ENCODE assay signal across 23 cellular contexts in genomic region chr4:25361253-25361652, GRCh38.
"Had no signal": no experiment of that assay in that cellular context is flagged by ENCODE, and none has a peak within 500 bp of the region (broad histone marks: within the 10 kb centered on the region; RNA-seq: fewer than 3 reads in every experiment).

No MANE protein-coding gene starts in this region.

- DNase-seq: activated CD4-positive, alpha-beta T cell treated with anti-CD3 and anti-CD28 coated beads for 4 hours; activated CD8-positive, alpha-beta memory T cell treated with anti-CD3 and anti-CD28 coated beads, Interleukin-2, amount 50 U/mL, for 4 hours; activated CD8-positive, alpha-beta T cell treated with anti-CD3 and anti-CD28 coated beads for 36 hours; activated gamma-delta T cell treated with Interleukin-2 at 50 U/mL for 16 hours; activated naive CD4-positive, alpha-beta T cell treated with anti-CD3 and anti-CD28 coated beads, Interleukin-2, amount 10 ng/mL, durations not matched to agents 7 days and 5 days; activated naive CD8-positive, alpha-beta T cell treated with anti-CD3 and anti-CD28 coated beads for 36 hours; activated T-cell treated with anti-CD3 and anti-CD28 coated beads, Interleukin-2, amount 50 U/mL, for 72 hours; anterior cingulate cortex; cerebellar nuclear complex; MG63; MV-4-11; NCI-H1105; NCI-H1436; NCI-H1694 treated with DMSO at 0.1 percent for 48 hours; NCI-H2029 treated with DMSO at 0.1 percent for 48 hours; NCI-H446; NCI-H524; NCI-H748 treated with DMSO at 0.1 percent for 48 hours; PC-3; SHP77 treated with DMSO at 0.1 percent for 48 hours had no signal

- H3K4me3 Mint-ChIP-seq: activated CD8-positive, alpha-beta T cell treated with anti-CD3 and anti-CD28 coated beads for 36 hours; activated naive CD4-positive, alpha-beta T cell treated with anti-CD3 and anti-CD28 coated beads, Interleukin-2, amount 10 ng/mL, durations not matched to agents 7 days and 5 days; activated naive CD8-positive, alpha-beta T cell treated with anti-CD3 and anti-CD28 coated beads for 36 hours; activated T-cell treated with anti-CD3 and anti-CD28 coated beads, Interleukin-2, amount 50 U/mL, for 72 hours; T-helper 1 cell treated with Interleukin-12 subunit alpha and Interleukin-12 subunit beta and Interleukin-4 antibody, amounts not matched to agents 30 μg/mL and 1 μg/mL, for 36 hours had no signal

- H3K4me3 ChIP-seq: MG63 had no signal

- H3K27me3 Mint-ChIP-seq: activated CD8-positive, alpha-beta T cell treated with anti-CD3 and anti-CD28 coated beads for 36 hours; activated naive CD4-positive, alpha-beta T cell treated with anti-CD3 and anti-CD28 coated beads, Interleukin-2, amount 10 ng/mL, durations not matched to agents 7 days and 5 days; activated naive CD8-positive, alpha-beta T cell treated with anti-CD3 and anti-CD28 coated beads for 36 hours had no signal

- H3K27ac Mint-ChIP-seq: activated CD8-positive, alpha-beta T cell treated with anti-CD3 and anti-CD28 coated beads for 36 hours; activated naive CD4-positive, alpha-beta T cell treated with anti-CD3 and anti-CD28 coated beads, Interleukin-2, amount 10 ng/mL, durations not matched to agents 7 days and 5 days; activated naive CD8-positive, alpha-beta T cell treated with anti-CD3 and anti-CD28 coated beads for 36 hours; activated T-cell treated with anti-CD3 and anti-CD28 coated beads, Interleukin-2, amount 50 U/mL, for 72 hours; activated T-helper 2 cell treated with anti-CD3 and anti-CD28 coated beads, Interferon-gamma antibody, Interleukin-2, Interleukin-4, amounts not matched to agents 10 μg/mL and 5 μg/mL and 100 μg/mL, durations not matched to agents 14 hours and 24 hours and 36 hours; T-helper 1 cell treated with Interleukin-12 subunit alpha and Interleukin-12 subunit beta and Interleukin-4 antibody, amounts not matched to agents 30 μg/mL and 1 μg/mL, for 36 hours had no signal

- H3K9me3 Mint-ChIP-seq: activated CD8-positive, alpha-beta T cell treated with anti-CD3 and anti-CD28 coated beads for 36 hours; activated naive CD4-positive, alpha-beta T cell treated with anti-CD3 and anti-CD28 coated beads, Interleukin-2, amount 10 ng/mL, durations not matched to agents 7 days and 5 days; activated naive CD8-positive, alpha-beta T cell treated with anti-CD3 and anti-CD28 coated beads for 36 hours; activated T-cell treated with anti-CD3 and anti-CD28 coated beads, Interleukin-2, amount 50 U/mL, for 72 hours; activated T-helper 2 cell treated with anti-CD3 and anti-CD28 coated beads, Interferon-gamma antibody, Interleukin-2, Interleukin-4, amounts not matched to agents 10 μg/mL and 5 μg/mL and 100 μg/mL, durations not matched to agents 14 hours and 24 hours and 36 hours; T-helper 1 cell treated with Interleukin-12 subunit alpha and Interleukin-12 subunit beta and Interleukin-4 antibody, amounts not matched to agents 30 μg/mL and 1 μg/mL, for 36 hours had no signal

- H3K4me1 Mint-ChIP-seq: activated naive CD4-positive, alpha-beta T cell treated with anti-CD3 and anti-CD28 coated beads, Interleukin-2, amount 10 ng/mL, durations not matched to agents 7 days and 5 days; activated naive CD8-positive, alpha-beta T cell treated with anti-CD3 and anti-CD28 coated beads for 36 hours had no signal

- H3K27me3 ChIP-seq: MG63 had no signal

- ATAC-seq: activated CD4-positive, CD25-positive, alpha-beta regulatory T cell treated with anti-CD3 and anti-CD28 coated beads, Interleukin-2, amount 50 U/mL, for 24 hours; activated CD8-positive, alpha-beta T cell treated with anti-CD3 and anti-CD28 coated beads for 36 hours; activated T-cell treated with anti-CD3 and anti-CD28 coated beads, Interleukin-2, amount 50 U/mL, for 72 hours; PC-3 had no signal
